Comparison of ENCODE assay signal across 1 cellular context in genomic region chr15:43106486-43106829, GRCh38.
TF ChIP-seq lines count a peak whose summit lies in the region.

No MANE protein-coding gene starts in this region.

TF ChIP-seq in HepG2, 621 proteins besides CTCF, POLR2A, EP300 and RAD21:
- TF ChIP-seq ZNF703 (CRISPR knock-in tag; IDR thresholded peaks at IDR 0.05; ENCODE audit: borderline replicate concordance) (no peak), CCDC6 (CRISPR knock-in tag; IDR thresholded peaks at IDR 0.05) (no peak), PBX2 (CRISPR knock-in tag; IDR thresholded peaks at IDR 0.05) (no peak), ZNF124 (CRISPR knock-in tag; IDR thresholded peaks at IDR 0.05) (0 out of 2 replicates have a peak, but pooled peaks have one; percentile 8), MAFK (conservative IDR thresholded peaks at IDR 0.05 in 1 of 2, IDR thresholded peaks at IDR 0.05 in 1 of 2; ENCODE audit: low read length in 2 of 2) (peak in 1 of 2 experiments; percentile 7; a peak in 1 of 4 replicates), SIN3B (IDR thresholded peaks at IDR 0.05; ENCODE audit: low read length) (no peak), ZNF33A (CRISPR knock-in tag; IDR thresholded peaks at IDR 0.05; ENCODE audit: borderline replicate concordance) (no peak), ZFP91 (CRISPR knock-in tag; IDR thresholded peaks at IDR 0.05; ENCODE audit: borderline replicate concordance) (no peak), CEBPB (IDR thresholded peaks at IDR 0.05; ENCODE audit: borderline replicate concordance, low read depth, low read length) (peak; percentile 38; the same call in 1 of the 2 replicates), KDM5B (CRISPR knock-in tag; IDR thresholded peaks at IDR 0.05; ENCODE audit: borderline replicate concordance) (no peak), ZNF382 (CRISPR knock-in tag; IDR thresholded peaks at IDR 0.05; ENCODE audit: borderline replicate concordance) (no peak), ISX (CRISPR knock-in tag; conservative IDR thresholded peaks at IDR 0.05) (no peak), SMARCC2 (IDR thresholded peaks at IDR 0.05) (no peak), IRX3 (CRISPR knock-in tag; IDR thresholded peaks at IDR 0.05; ENCODE audit: borderline replicate concordance, low read depth) (no peak), MAX (IDR thresholded peaks at IDR 0.05) (no peak), ZBTB8A (CRISPR knock-in tag; IDR thresholded peaks at IDR 0.05; ENCODE audit: borderline replicate concordance, low read depth) (no peak)
